In genomic region chr7:151705744-151706567, GRCh38 we compare ENCODE assay signal across 8 cellular contexts.
DNase-seq lines count a peak whose midpoint lies in the region; ATAC-seq, FAIRE-seq and TF ChIP-seq lines count a peak whose summit lies in the region.

No MANE protein-coding gene starts in this region.

- H3K36me3 Mint-ChIP-seq in astrocyte (ENCODE audit: low read depth, unreplicated experiment) = peaks cover 6% of the 10 kb centered on the region

- peaks cover 17% of the 10 kb centered on the region for H3K4me1 ChIP-seq in astrocyte (ENCODE audit: insufficient read depth, low read length)
- peaks cover 0 to 11% (median 2%) of the 10 kb centered on the region in 4 donors for H3K4me1 ChIP-seq in transverse colon

- no peaks in the 10 kb centered on the region for H3K9me3 Mint-ChIP-seq in astrocyte (ENCODE audit: unreplicated experiment)

- H3K4me3 Mint-ChIP-seq in astrocyte (ENCODE audit: unreplicated experiment) = no peak overlapping the region

- H3K27ac ChIP-seq in astrocyte (ENCODE audit: low read depth, low read length) = no peak overlapping the region
- H3K27ac ChIP-seq in transverse colon = peak overlapping the region in 2 of 4 donors; percentile 3 to 17

- peak; percentile 53 for TF ChIP-seq CTCF in astrocyte (IDR thresholded peaks at IDR 0.05; ENCODE audit: insufficient read depth, low read depth, low read length)
- TF ChIP-seq CTCF in transverse colon (IDR thresholded peaks at IDR 0.05) = peak; percentile 24 to 42 (median 32)

- ATAC-seq in GM21447 (IDR thresholded peaks at IDR 0.05; ENCODE audit: unreplicated experiment) = no peak

- no peaks in the 10 kb centered on the region for H3K36me3 ChIP-seq in astrocyte (ENCODE audit: insufficient read depth, low read length)
- no peaks in the 10 kb centered on the region for H3K36me3 ChIP-seq in transverse colon

- H3K27me3 Mint-ChIP-seq in astrocyte (ENCODE audit: low read depth, unreplicated experiment) = peaks cover 8% of the 10 kb centered on the region

- no peak for FAIRE-seq in astrocyte (lab: Jason Lieb, UNC)

- no peak for TF ChIP-seq POLR2A in transverse colon (IDR thresholded peaks at IDR 0.05)

- H3K4me3 ChIP-seq in astrocyte (ENCODE audit: insufficient read depth, low read depth, low read length) (no peak overlapping the region), transverse colon (no peak overlapping the region)

- no peaks in the 10 kb centered on the region for H3K27me3 ChIP-seq in astrocyte (ENCODE audit: insufficient read depth, low read length)
- no peaks in the 10 kb centered on the region for H3K27me3 ChIP-seq in transverse colon

- H3K79me2 ChIP-seq in astrocyte (ENCODE audit: insufficient read depth, low read length) = no peaks in the 10 kb centered on the region

- no peaks in the 10 kb centered on the region for H4K20me1 ChIP-seq in astrocyte (ENCODE audit: insufficient read depth, low read length)

- DNase-seq in SIG-M5 treated with dmso at 0.1 percent for 504 hours (lab: John Stamatoyannopoulos, UW; ENCODE audit: unreplicated experiment) = peak; percentile 29
- DNase-seq in SIG-M5 (lab: John Stamatoyannopoulos, UW) = no peak
- peak; percentile 83 for DNase-seq in NAMALWA (ENCODE audit: low spot score)
- DNase-seq in astrocyte (ENCODE audit: low read depth) = peak; percentile 47
- peak; percentile 46 for DNase-seq in inferior parietal cortex (ENCODE audit: extremely low spot score)
- peak; percentile 32 for DNase-seq in transverse colon
- DNase-seq in epidermal melanocyte (ENCODE audit: insufficient read length, low spot score) = no peak

- in situ Hi-C loops in transverse colon (cut with MboI; ENCODE audit: low pct_ligation_motif_present in 1 of 4, low pct_unique_long_range_greater_than_20kb in 1 of 4, low sequenced_read_pairs in 3 of 4) = no loop called here

- intact Hi-C loops in transverse colon (cut with DNase I; ENCODE audit: low total_unique reads) = loop anchor here (10.0 kb wide), 1 partner anchor 81 kb away; no protein-coding TSS in a partner anchor

- no peak overlapping the region for H3K9ac ChIP-seq in astrocyte (ENCODE audit: low read length)

- no peak overlapping the region for H2AFZ ChIP-seq in astrocyte (ENCODE audit: low read depth, low read length)

- H3K27ac Mint-ChIP-seq in astrocyte (ENCODE audit: unreplicated experiment) = no peak overlapping the region

- peak overlapping the region; percentile 30 for H3K4me2 ChIP-seq in astrocyte (ENCODE audit: low read length)

- TF ChIP-seq EP300 in transverse colon (IDR thresholded peaks at IDR 0.05; ENCODE audit: low read depth) = no peak

- H3K4me1 Mint-ChIP-seq in astrocyte (ENCODE audit: low read depth, unreplicated experiment) = peaks cover 24% of the 10 kb centered on the region

- 38 to 52% methylated on average over 3 to 10 of the region's 10 CpGs for WGBS in transverse colon (ENCODE audit: low coverage in 1 of 2), 2 donors

- no peaks in the 10 kb centered on the region for H3K9me3 ChIP-seq in astrocyte (ENCODE audit: insufficient read depth, low read depth, low read length)
- no peaks in the 10 kb centered on the region for H3K9me3 ChIP-seq in transverse colon

Comparison
In these comparisons a context has a peak if more than half of its experiments do, and no peak if none do; other contexts are left out.
1. DNase-seq: peak in SIG-M5 treated with dmso at 0.1 percent for 504 hours (single experiment), NAMALWA (single experiment), astrocyte (single experiment), inferior parietal cortex (single experiment) and transverse colon (single experiment); none in SIG-M5 (single experiment) and epidermal melanocyte (single experiment).